9 cellular contexts compared by ENCODE assay signal in the genomic region with DNA sequence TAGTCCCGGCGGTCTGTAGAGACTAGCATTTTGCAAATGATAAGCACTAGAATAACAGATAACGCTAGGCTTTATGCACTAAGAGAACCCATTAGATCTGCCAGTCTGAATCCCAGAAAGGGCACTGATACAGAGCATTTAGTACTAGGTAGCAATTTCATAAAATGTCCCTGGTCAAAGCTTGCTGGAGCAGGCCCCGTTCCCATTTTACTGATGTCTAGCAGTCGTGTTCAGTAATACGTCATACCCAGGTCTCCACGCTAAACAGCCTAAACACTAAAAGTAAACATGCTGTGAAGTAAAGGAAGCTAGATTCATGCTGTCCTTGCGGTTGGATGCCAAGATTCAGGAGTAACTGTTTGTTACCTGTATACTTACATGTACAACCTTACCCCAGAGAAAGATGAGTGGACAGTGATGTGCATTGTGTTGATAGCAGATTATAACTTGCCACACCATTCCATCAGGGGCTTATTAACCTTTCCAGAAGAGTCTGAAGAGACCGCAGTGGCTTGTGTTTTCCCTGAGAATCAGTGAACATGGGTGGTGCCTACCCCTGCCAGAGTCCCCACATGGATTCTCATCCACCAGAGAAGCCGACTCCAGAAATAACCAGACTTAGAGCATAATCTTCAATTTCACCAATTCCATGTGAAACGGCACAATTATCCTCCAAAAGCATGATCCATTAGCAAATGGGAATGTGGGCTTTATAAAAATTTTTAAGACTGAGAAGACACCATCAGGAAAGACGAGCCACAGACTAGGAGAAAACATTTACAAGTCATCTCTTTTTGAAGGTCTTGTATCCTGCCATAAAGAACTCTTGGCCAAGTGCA. TPM values are rescaled to one million over a fixed set of nuclear protein-coding genes. Genes with fewer than 3 reads are reported as not detected.
A peak's percentile ranks its signal among the peaks of the same experiment; 100 is the strongest.
DNase-seq lines count a peak whose midpoint lies in the region; ATAC-seq and TF ChIP-seq lines count a peak whose summit lies in the region.
"Had no signal": no experiment of that assay in that cellular context is flagged by ENCODE, and none has a peak within 500 bp of the region (broad histone marks: within the 10 kb centered on the region; RNA-seq: fewer than 3 reads in every experiment).

No MANE protein-coding gene starts in this region.

- H3K4me1 ChIP-seq in BE2C (peaks cover 16% of the 10 kb centered on the region), SJSA1 (replicated peaks) (peaks cover 26% of the 10 kb centered on the region)

- no peak for TF ChIP-seq CTCF in BE2C (IDR thresholded peaks at IDR 0.05; ENCODE audit: low read depth, low read length)
- TF ChIP-seq CTCF in epithelial cell of esophagus (IDR thresholded peaks at IDR 0.05; ENCODE audit: insufficient read depth, low read depth, low read length, missing control alignments): no peak

- H3K27ac ChIP-seq in SJSA1: peak overlapping the region; percentile 17; the same call in 1 of the 2 replicates

- H3K9me3 ChIP-seq in BE2C: no peaks in the 10 kb centered on the region
- no peaks in the 10 kb centered on the region for H3K9me3 ChIP-seq in SJSA1 (replicated peaks)

- H3K4me3 ChIP-seq in BE2C (ENCODE audit: low read depth, low read length) (no peak overlapping the region), SJSA1 (no peak overlapping the region), epithelial cell of esophagus (ENCODE audit: low read length) (no peak overlapping the region)
- H3K4me3 ChIP-seq: lung had no signal

- H3K27me3 ChIP-seq in BE2C: no peaks in the 10 kb centered on the region; the same call in none of the 2 replicates
- H3K27me3 ChIP-seq in SJSA1 (replicated peaks): no peaks in the 10 kb centered on the region; the same call in 1 of the 2 replicates

- no peak for ATAC-seq in GM21515 (IDR thresholded peaks at IDR 0.05; ENCODE audit: unreplicated experiment)
- no peak for ATAC-seq in GM19324 (IDR thresholded peaks at IDR 0.05; ENCODE audit: low FRiP score, unreplicated experiment)
- no peak for ATAC-seq in HG03565 (IDR thresholded peaks at IDR 0.05; ENCODE audit: unreplicated experiment)

- DNase-seq in BE2C: peak; percentile 38
- peak; percentile 80 for DNase-seq in H4 (ENCODE audit: low spot score)
- peak in 1 of 2 experiments; percentile 42 for DNase-seq in SJSA1 (ENCODE audit: low read depth in 1 of 2, low spot score in 2 of 2)
- DNase-seq in epithelial cell of esophagus (ENCODE audit: low read depth): peak; percentile 64
- DNase-seq in SK-N-DZ (ENCODE audit: low spot score): no peak

- peaks cover 67% of the 10 kb centered on the region for H3K36me3 ChIP-seq in BE2C
- H3K36me3 ChIP-seq in SJSA1: peaks cover 73% of the 10 kb centered on the region

RNA-seq across cellular contexts. Expression of gene RPS11, which starts 3.4 kb away (rescaled TPM):
- 2,730 TPM for polyA plus RNA-seq in BE2C (2012; ENCODE audit: insufficient read depth, insufficient read length, low read depth)
- 6,191 and 6,227 TPM in 2 replicates for total RNA-seq in H4 (2014; rRNA removed; shearing (Covaris generic))
- total RNA-seq in SJSA1 (2014; rRNA removed; shearing (Covaris generic)): 2,318 and 2,803 TPM in 2 replicates
- polyA plus RNA-seq in SK-N-DZ (2014; cell fraction: cytosol; rRNA removed): 2,955 and 3,351 TPM in 2 replicates
- polyA plus RNA-seq in SK-N-DZ (2014; cell fraction: nucleus; rRNA removed): 1,993 and 2,628 TPM in 2 replicates

RNA-seq across cellular contexts. Expression of gene RPL13A, which starts 5.4 kb away (rescaled TPM):
- polyA plus RNA-seq in BE2C (2012; ENCODE audit: insufficient read depth, insufficient read length, low read depth): 1,267 TPM
- 3,219 and 3,620 TPM in 2 replicates for total RNA-seq in H4 (2014; rRNA removed; shearing (Covaris generic))
- total RNA-seq in SJSA1 (2014; rRNA removed; shearing (Covaris generic)): 1,714 and 2,572 TPM in 2 replicates
- 2,059 and 2,161 TPM in 2 replicates for polyA plus RNA-seq in SK-N-DZ (2014; cell fraction: cytosol; rRNA removed)
- 1,139 and 1,390 TPM in 2 replicates for polyA plus RNA-seq in SK-N-DZ (2014; cell fraction: nucleus; rRNA removed)

RNA-seq across cellular contexts. Expression of gene FLT3LG, which starts 18.8 kb away (rescaled TPM):
- polyA plus RNA-seq in BE2C (2012; ENCODE audit: insufficient read depth, insufficient read length, low read depth): 1.7 TPM
- 2.6 and 6.0 TPM in 2 replicates for total RNA-seq in H4 (2014; rRNA removed; shearing (Covaris generic))
- total RNA-seq in SJSA1 (2014; rRNA removed; shearing (Covaris generic)): 0.95 TPM in 1 of 2 replicates, not detected in the other
- 0.32 and 0.54 TPM in 2 replicates for polyA plus RNA-seq in SK-N-DZ (2014; cell fraction: cytosol; rRNA removed)
- 1.1 and 1.5 TPM in 2 replicates for polyA plus RNA-seq in SK-N-DZ (2014; cell fraction: nucleus; rRNA removed)

RNA-seq across cellular contexts. Expression of gene FCGRT, which starts 19.7 kb away (rescaled TPM):
- 8.4 TPM for polyA plus RNA-seq in BE2C (2012; ENCODE audit: insufficient read depth, insufficient read length, low read depth)
- total RNA-seq in H4 (2014; rRNA removed; shearing (Covaris generic)): 2.3 and 2.7 TPM in 2 replicates
- 11.8 and 21.5 TPM in 2 replicates for total RNA-seq in SJSA1 (2014; rRNA removed; shearing (Covaris generic))
- 6.2 and 10.0 TPM in 2 replicates for polyA plus RNA-seq in SK-N-DZ (2014; cell fraction: cytosol; rRNA removed)
- polyA plus RNA-seq in SK-N-DZ (2014; cell fraction: nucleus; rRNA removed): 12.9 and 20.4 TPM in 2 replicates

RNA-seq across cellular contexts. Expression of gene RCN3, which starts 35.0 kb away (rescaled TPM):
- polyA plus RNA-seq in BE2C (2012; ENCODE audit: insufficient read depth, insufficient read length, low read depth): 7.2 TPM
- total RNA-seq in H4 (2014; rRNA removed; shearing (Covaris generic)): 6.1 and 7.6 TPM in 2 replicates
- total RNA-seq in SJSA1 (2014; rRNA removed; shearing (Covaris generic)): 55.5 and 61.2 TPM in 2 replicates
- 6.9 and 16.4 TPM in 2 replicates for polyA plus RNA-seq in SK-N-DZ (2014; cell fraction: cytosol; rRNA removed)
- 7.5 and 25.5 TPM in 2 replicates for polyA plus RNA-seq in SK-N-DZ (2014; cell fraction: nucleus; rRNA removed)
